20 cellular contexts compared by ENCODE assay signal in genomic region chr1:13513063-13513884, GRCh38. TPM values are rescaled to one million over a fixed set of nuclear protein-coding genes. Genes with fewer than 3 reads are reported as not detected.
A peak's percentile ranks its signal among the peaks of the same experiment; 100 is the strongest.
DNase-seq lines count a peak whose midpoint lies in the region; ATAC-seq and TF ChIP-seq lines count a peak whose summit lies in the region.
"Had no signal": no experiment of that assay in that cellular context is flagged by ENCODE, and none has a peak within 500 bp of the region (broad histone marks: within the 10 kb centered on the region; RNA-seq: fewer than 3 reads in every experiment).

No MANE protein-coding gene starts in this region.

- WGBS in smooth muscle cell (ENCODE audit: low lambda C conversion rate) = 3% methylated on average over 57 of the region's 96 CpGs

- no peak overlapping the region for H3K4me3 Mint-ChIP-seq in activated CD8-positive, alpha-beta T cell treated with anti-CD3 and anti-CD28 coated beads, Interleukin-2, amount 10 ng/mL, durations not matched to agents 7 days and 5 days
- H3K4me3 Mint-ChIP-seq: activated B cell treated with CpG ODN at 0.5 μM for 24 hours; activated naive CD4-positive, alpha-beta T cell treated with anti-CD3 and anti-CD28 coated beads for 36 hours; CD4-positive, alpha-beta T cell had no signal

- no peaks in the 10 kb centered on the region for H4K20me1 ChIP-seq in smooth muscle cell (ENCODE audit: low read depth)

- H3K4me3 ChIP-seq in WERI-Rb-1 (ENCODE audit: low read depth, low read length) = peak overlapping the region; percentile 52
- peak overlapping the region; percentile 59; the same call in 1 of the 2 replicates for H3K4me3 ChIP-seq in iPS-20b (ENCODE audit: low read length)
- H3K4me3 ChIP-seq in smooth muscle cell = peak overlapping the region; percentile 38
- H3K4me3 ChIP-seq: transverse colon had no signal

- H3K4me1 ChIP-seq in iPS-20b (ENCODE audit: insufficient read depth, low read length) (peaks cover 7% of the 10 kb centered on the region; the same call in 1 of the 2 replicates), smooth muscle cell (ENCODE audit: low read depth) (peaks cover 4% of the 10 kb centered on the region)

- peaks cover 30% of the 10 kb centered on the region for H3K27me3 Mint-ChIP-seq in activated CD8-positive, alpha-beta T cell treated with anti-CD3 and anti-CD28 coated beads, Interleukin-2, amount 10 ng/mL, durations not matched to agents 7 days and 5 days (ENCODE audit: low read depth)

- peak overlapping the region; percentile 84 for H3K4me2 ChIP-seq in smooth muscle cell

- H3K9me3 Mint-ChIP-seq in activated CD8-positive, alpha-beta T cell treated with anti-CD3 and anti-CD28 coated beads, Interleukin-2, amount 10 ng/mL, durations not matched to agents 7 days and 5 days (ENCODE audit: insufficient read depth) = no peaks in the 10 kb centered on the region
- H3K9me3 Mint-ChIP-seq: activated B cell treated with CpG ODN at 0.5 μM for 24 hours; activated naive CD4-positive, alpha-beta T cell treated with anti-CD3 and anti-CD28 coated beads for 36 hours; CD4-positive, alpha-beta T cell had no signal

- ATAC-seq in activated CD8-positive, alpha-beta T cell treated with anti-CD3 and anti-CD28 coated beads, Interleukin-2, amount 10 ng/mL, durations not matched to agents 7 days and 5 days = no peak

- peak overlapping the region; percentile 24; the same call in 1 of the 2 replicates for H3K27ac ChIP-seq in WERI-Rb-1
- H3K27ac ChIP-seq in iPS-20b (ENCODE audit: low read length) = no peak overlapping the region
- no peak overlapping the region for H3K27ac ChIP-seq in smooth muscle cell (ENCODE audit: low read depth)
- H3K27ac ChIP-seq: dorsolateral prefrontal cortex, RWPE1, transverse colon had no signal

- no peak overlapping the region for H2AFZ ChIP-seq in smooth muscle cell (ENCODE audit: low read depth)

- CTCF ChIA-PET in activated CD8-positive, alpha-beta T cell treated with anti-CD3 and anti-CD28 coated beads, Interleukin-2, amount 10 ng/mL, durations not matched to agents 7 days and 5 days (lab: Charles Lee) = no interaction called here

- H3K27me3 ChIP-seq in WERI-Rb-1 (ENCODE audit: insufficient read depth, low read depth, severe bottlenecking) = peaks cover 9% of the 10 kb centered on the region
- peaks cover 97% of the 10 kb centered on the region for H3K27me3 ChIP-seq in iPS-20b (ENCODE audit: insufficient read depth, low read length)
- peaks cover 89% of the 10 kb centered on the region for H3K27me3 ChIP-seq in smooth muscle cell (ENCODE audit: low read depth)

- TF ChIP-seq CTCF in WERI-Rb-1 (IDR thresholded peaks at IDR 0.05; ENCODE audit: low read depth, low read length) = no peak
- TF ChIP-seq CTCF in smooth muscle cell (IDR thresholded peaks at IDR 0.05; ENCODE audit: borderline replicate concordance, insufficient read depth, poor library complexity, severe bottlenecking) = no peak

- H3K79me2 ChIP-seq in smooth muscle cell (ENCODE audit: low read depth) = no peaks in the 10 kb centered on the region

- H3F3A ChIP-seq in smooth muscle cell (ENCODE audit: low read depth) = no peaks in the 10 kb centered on the region

- H3K4me1 Mint-ChIP-seq in activated CD8-positive, alpha-beta T cell treated with anti-CD3 and anti-CD28 coated beads, Interleukin-2, amount 10 ng/mL, durations not matched to agents 7 days and 5 days (ENCODE audit: low read depth) = no peaks in the 10 kb centered on the region

- no peak overlapping the region for H3K27ac Mint-ChIP-seq in activated CD8-positive, alpha-beta T cell treated with anti-CD3 and anti-CD28 coated beads, Interleukin-2, amount 10 ng/mL, durations not matched to agents 7 days and 5 days
- H3K27ac Mint-ChIP-seq: activated B cell treated with CpG ODN at 0.5 μM for 24 hours; activated naive CD4-positive, alpha-beta T cell treated with anti-CD3 and anti-CD28 coated beads for 36 hours; CD4-positive, alpha-beta T cell; IgD-negative memory B cell had no signal

- H3K9ac ChIP-seq in iPS-20b (ENCODE audit: low read depth, low read length) (no peak overlapping the region), smooth muscle cell (ENCODE audit: low read depth) (no peak overlapping the region)

- H3K36me3 ChIP-seq in WERI-Rb-1 (no peaks in the 10 kb centered on the region), iPS-20b (ENCODE audit: insufficient read depth, low read depth, low read length) (no peaks in the 10 kb centered on the region), smooth muscle cell (ENCODE audit: low read depth) (no peaks in the 10 kb centered on the region)
- H3K36me3 ChIP-seq: transverse colon had no signal

- H3K36me3 Mint-ChIP-seq in activated CD8-positive, alpha-beta T cell treated with anti-CD3 and anti-CD28 coated beads, Interleukin-2, amount 10 ng/mL, durations not matched to agents 7 days and 5 days (ENCODE audit: low read depth) = no peaks in the 10 kb centered on the region
- H3K36me3 Mint-ChIP-seq: IgD-negative memory B cell had no signal

- peak; percentile 12 for DNase-seq in NCI-H2171 treated with DMSO at 0.1 percent for 48 hours (lab: John Stamatoyannopoulos, UW)
- no peak for DNase-seq in NCI-H2171 (lab: John Stamatoyannopoulos, UW)
- DNase-seq in WERI-Rb-1 = peak; percentile 34
- DNase-seq in smooth muscle cell (lab: John Stamatoyannopoulos, UW; ENCODE audit: unreplicated experiment) = no peak
- DNase-seq in stimulated activated naive CD4-positive, alpha-beta T cell treated with Interleukin-2 at 50 U/mL for 16 hours (lab: John Stamatoyannopoulos, UW) = no peak
- no peak for DNase-seq in activated CD8-positive, alpha-beta T cell treated with anti-CD3 and anti-CD28 coated beads, Interleukin-2, amount 10 ng/mL, durations not matched to agents 7 days and 5 days
- DNase-seq in 8988T = no peak
- DNase-seq: activated B cell treated with CpG ODN at 0.5 μM for 24 hours; CD4-positive, alpha-beta T cell; dorsolateral prefrontal cortex; EL; GOT3; NCI-H1092; stimulated activated CD4-positive, alpha-beta T cell treated with anti-CD3 and anti-CD28 coated beads, Interleukin-4, amount 100 ng/mL, for 1 hour; T-helper 1 cell had no signal

- POLR2A ChIA-PET in activated CD8-positive, alpha-beta T cell treated with anti-CD3 and anti-CD28 coated beads, Interleukin-2, amount 10 ng/mL, durations not matched to agents 7 days and 5 days (lab: Charles Lee) = interaction anchor here (0.7 kb wide), 1 partner anchor 54 kb away, joined by 3 read pairs; no protein-coding TSS in a partner anchor

- H3K9me3 ChIP-seq in WERI-Rb-1 (ENCODE audit: severe bottlenecking) (no peaks in the 10 kb centered on the region), iPS-20b (ENCODE audit: insufficient read depth, low read depth, low read length) (no peaks in the 10 kb centered on the region), smooth muscle cell (replicated peaks; ENCODE audit: low read depth) (no peaks in the 10 kb centered on the region)
- H3K9me3 ChIP-seq: transverse colon had no signal

RNA-seq across cellular contexts. Expression of gene LRRC38, which starts 0.5 kb away (rescaled TPM):
- total RNA-seq in smooth muscle cell = 0.13 TPM in 1 of 2 replicates, not detected in the other
- 0.39 and 0.86 TPM in 2 replicates for polyA plus RNA-seq in smooth muscle cell
- total RNA-seq in activated CD8-positive, alpha-beta T cell treated with anti-CD3 and anti-CD28 coated beads, Interleukin-2, amount 10 ng/mL, durations not matched to agents 7 days and 5 days = not detected
- total RNA-seq: activated B cell treated with CpG ODN at 0.5 μM for 24 hours; activated naive CD4-positive, alpha-beta T cell treated with anti-CD3 and anti-CD28 coated beads for 36 hours; CD4-positive, alpha-beta T cell; transverse colon had no signal
- polyA plus RNA-seq: IgD-negative memory B cell had no signal

Comparison
In these comparisons a context has a peak if more than half of its experiments do, and no peak if none do; other contexts are left out.
1. DNase-seq: peak in NCI-H2171 treated with DMSO at 0.1 percent for 48 hours (single experiment) and WERI-Rb-1 (single experiment); none in NCI-H2171 (single experiment), smooth muscle cell (single experiment), stimulated activated naive CD4-positive, alpha-beta T cell treated with Interleukin-2 at 50 U/mL for 16 hours (single experiment), activated CD8-positive, alpha-beta T cell treated with anti-CD3 and anti-CD28 coated beads, Interleukin-2, amount 10 ng/mL, durations not matched to agents 7 days and 5 days (single experiment) and 8988T (single experiment).
2. Peak in every context shown above with its lines, with median percentiles within 50 percentile points of each other: H3K4me3 ChIP-seq.